Comparison of ENCODE assay signal across 11 cellular contexts in genomic region chr2:155633887-155634570, GRCh38.
A peak's percentile ranks its signal among the peaks of the same experiment; 100 is the strongest.
DNase-seq lines count a peak whose midpoint lies in the region; ATAC-seq, FAIRE-seq and TF ChIP-seq lines count a peak whose summit lies in the region.
"Had no signal": no experiment of that assay in that cellular context is flagged by ENCODE, and none has a peak within 500 bp of the region (broad histone marks: within the 10 kb centered on the region; RNA-seq: fewer than 3 reads in every experiment).

No MANE protein-coding gene starts in this region.

- DNase-seq in NOMO-1 treated with dmso at 0.1 percent for 144 hours (lab: John Stamatoyannopoulos, UW; ENCODE audit: unreplicated experiment) = peak; percentile 76
- peak; percentile 55 for DNase-seq in myocyte (ENCODE audit: low read depth)
- no peak for DNase-seq in GM12892 (ENCODE audit: insufficient read length)
- DNase-seq in superior temporal gyrus (ENCODE audit: extremely low spot score) = no peak
- no peak for DNase-seq in HK-2 (ENCODE audit: unreplicated experiment)
- DNase-seq: NCI-H187 treated with DMSO at 0.1 percent for 48 hours, PC-9, right lobe of liver had no signal

- ATAC-seq in GM19035 (IDR thresholded peaks at IDR 0.05; ENCODE audit: unreplicated experiment) (peak; percentile 99), HG02884 (IDR thresholded peaks at IDR 0.05; ENCODE audit: unreplicated experiment) (peak; percentile 75), GM18517 (IDR thresholded peaks at IDR 0.05; ENCODE audit: unreplicated experiment) (no peak)

- FAIRE-seq in GM12892 (lab: Jason Lieb, UNC) = no peak

- no peak for TF ChIP-seq POLR2A in GM12892 (IDR thresholded peaks at IDR 0.05; ENCODE audit: low read depth, low read length)

Comparison
In these comparisons a context has a peak if more than half of its experiments do, and no peak if none do; other contexts are left out.
1. DNase-seq: peak in NOMO-1 treated with dmso at 0.1 percent for 144 hours (single experiment) and myocyte (single experiment); none in GM12892 (single experiment), superior temporal gyrus (single experiment) and HK-2 (single experiment).